24 cellular contexts compared by ENCODE assay signal in genomic region chr12:86367137-86367536, GRCh38.
"Had no signal": no experiment of that assay in that cellular context is flagged by ENCODE, and none has a peak within 500 bp of the region (broad histone marks: within the 10 kb centered on the region; RNA-seq: fewer than 3 reads in every experiment).

No MANE protein-coding gene starts in this region.

- H3K4me1 ChIP-seq: adrenal gland, ascending aorta, lower lobe of right lung, pancreas, psoas muscle, transverse colon had no signal

- H3K27me3 Mint-ChIP-seq: activated naive CD8-positive, alpha-beta T cell treated with anti-CD3 and anti-CD28 coated beads for 36 hours; brain; effector memory CD8-positive, alpha-beta T cell; naive B cell had no signal

- H3K27me3 ChIP-seq: adrenal gland, ascending aorta, pancreas, transverse colon had no signal

- ATAC-seq: effector memory CD8-positive, alpha-beta T cell; left lobe of liver; lower lobe of right lung; pancreas; psoas muscle had no signal

- H3K4me3 ChIP-seq: adrenal gland, ascending aorta, lower lobe of right lung, pancreas, psoas muscle, transverse colon had no signal

- H3K36me3 Mint-ChIP-seq: activated naive CD8-positive, alpha-beta T cell treated with anti-CD3 and anti-CD28 coated beads for 36 hours; brain; naive B cell had no signal

- H3K27ac Mint-ChIP-seq: activated naive CD4-positive, alpha-beta T cell treated with anti-CD3 and anti-CD28 coated beads for 36 hours; activated naive CD8-positive, alpha-beta T cell treated with anti-CD3 and anti-CD28 coated beads for 36 hours; activated T-helper 1 cell treated with anti-CD3 and anti-CD28 coated beads, Interleukin-12 subunit alpha, Interleukin-12 subunit beta, Interleukin-2, Interleukin-4 antibody, amounts not matched to agents 30 ng/mL and 10 ng/mL and 1 ng/mL, durations not matched to agents 14 hours and 24 hours and 36 hours; brain; effector memory CD8-positive, alpha-beta T cell; naive B cell had no signal

- H3K4me3 Mint-ChIP-seq: activated naive CD4-positive, alpha-beta T cell treated with anti-CD3 and anti-CD28 coated beads for 36 hours; activated naive CD8-positive, alpha-beta T cell treated with anti-CD3 and anti-CD28 coated beads for 36 hours; activated T-helper 1 cell treated with anti-CD3 and anti-CD28 coated beads, Interleukin-12 subunit alpha, Interleukin-12 subunit beta, Interleukin-2, Interleukin-4 antibody, amounts not matched to agents 30 ng/mL and 10 ng/mL and 1 ng/mL, durations not matched to agents 14 hours and 24 hours and 36 hours; brain; effector memory CD8-positive, alpha-beta T cell; naive B cell had no signal

- H3K4me1 Mint-ChIP-seq: activated naive CD8-positive, alpha-beta T cell treated with anti-CD3 and anti-CD28 coated beads for 36 hours; brain; naive B cell had no signal

- DNase-seq: activated CD4-positive, alpha-beta T cell treated with anti-CD3 and anti-CD28 coated beads for 4 hours; activated CD4-positive, alpha-beta T cell treated with anti-CD3 and anti-CD28 coated beads, Interleukin-2, amount 50 U/mL, for 4 hours; activated effector memory CD4-positive, alpha-beta T cell treated with anti-CD3 and anti-CD28 coated beads, Interleukin-2, amount 50 U/mL, for 16 hours; activated naive CD4-positive, alpha-beta T cell treated with anti-CD3 and anti-CD28 coated beads for 36 hours; activated naive CD8-positive, alpha-beta T cell treated with anti-CD3 and anti-CD28 coated beads for 36 hours; adrenal gland; caudate nucleus; cortex of kidney; effector memory CD8-positive, alpha-beta T cell; erythroblast; head of caudate nucleus; kidney glomerular epithelial cell; lower lobe of right lung; naive B cell; nucleus accumbens; pancreas; psoas muscle; stimulated activated CD4-positive, alpha-beta T cell treated with anti-CD3 and anti-CD28 coated beads, Interleukin-2, amount 100 ng/mL, for 48 hours; stimulated activated naive CD4-positive, alpha-beta T cell treated with Interleukin-2 at 50 U/mL for 16 hours; transverse colon had no signal

- H3K9me3 ChIP-seq: adrenal gland, ascending aorta, lower lobe of right lung, pancreas, psoas muscle, transverse colon had no signal

- H3K27ac ChIP-seq: adrenal gland, ascending aorta, lower lobe of right lung, pancreas, psoas muscle, transverse colon had no signal

- H3K36me3 ChIP-seq: adrenal gland, ascending aorta, lower lobe of right lung, pancreas, transverse colon had no signal
